Comparison of ENCODE assay signal across 22 cellular contexts in genomic region chr22:22042599-22043295, GRCh38.
"Had no signal": no experiment of that assay in that cellular context is flagged by ENCODE, and none has a peak within 500 bp of the region (broad histone marks: within the 10 kb centered on the region; RNA-seq: fewer than 3 reads in every experiment).

No MANE protein-coding gene starts in this region.

- ATAC-seq: body of pancreas, heart right ventricle, left cardiac atrium, pancreas, psoas muscle had no signal

- FAIRE-seq: pancreas had no signal

- H3K27ac ChIP-seq: body of pancreas, heart right ventricle, pancreas, psoas muscle, right atrium auricular region, upper lobe of left lung had no signal

- H3K27ac Mint-ChIP-seq: activated CD8-positive, alpha-beta T cell treated with anti-CD3 and anti-CD28 coated beads for 36 hours; activated naive CD4-positive, alpha-beta T cell treated with anti-CD3 and anti-CD28 coated beads, Interleukin-2, amount 50 U/mL, for 24 hours; dendritic cell treated with granulocyte-macrophage colony-stimulating factor and Interleukin-4, amounts not matched to agents 40 ng/mL and 50 ng/mL, for 4 days; nephron progenitor cell; WTC11 had no signal

- H3K4me1 ChIP-seq: body of pancreas, heart right ventricle, pancreas, psoas muscle, right atrium auricular region, upper lobe of left lung had no signal

- H3K9me3 Mint-ChIP-seq: activated CD8-positive, alpha-beta T cell treated with anti-CD3 and anti-CD28 coated beads for 36 hours; activated naive CD4-positive, alpha-beta T cell treated with anti-CD3 and anti-CD28 coated beads, Interleukin-2, amount 50 U/mL, for 24 hours; dendritic cell treated with granulocyte-macrophage colony-stimulating factor and Interleukin-4, amounts not matched to agents 40 ng/mL and 50 ng/mL, for 4 days; nephron progenitor cell; WTC11 had no signal

- H3K4me3 Mint-ChIP-seq: activated CD8-positive, alpha-beta T cell treated with anti-CD3 and anti-CD28 coated beads for 36 hours; activated naive CD4-positive, alpha-beta T cell treated with anti-CD3 and anti-CD28 coated beads, Interleukin-2, amount 50 U/mL, for 24 hours; dendritic cell treated with granulocyte-macrophage colony-stimulating factor and Interleukin-4, amounts not matched to agents 40 ng/mL and 50 ng/mL, for 4 days; nephron progenitor cell; WTC11 had no signal

- DNase-seq: activated CD4-positive, alpha-beta T cell treated with anti-CD3 and anti-CD28 coated beads for 4 hours; activated CD8-positive, alpha-beta T cell treated with anti-CD3 and anti-CD28 coated beads for 36 hours; activated gamma-delta T cell treated with Interleukin-2 at 50 U/mL for 16 hours; anterior cingulate cortex; body of pancreas; effector CD4-positive, alpha-beta T cell; foreskin fibroblast; heart right ventricle; islet precursor cell; left cardiac atrium; nephron progenitor cell; pancreas; psoas muscle; spleen; stimulated activated CD4-positive, alpha-beta T cell treated with anti-CD3 and anti-CD28 coated beads, Interleukin-4, amount 100 ng/mL, for 1 hour; stimulated activated naive CD8-positive, alpha-beta T cell treated with anti-CD3 and anti-CD28 coated beads, Interleukin-15, Interleukin-2, amounts not matched to agents 100 U/mL and 50 U/mL, for 24 hours; T1000 had no signal

- H3K4me1 Mint-ChIP-seq: activated naive CD4-positive, alpha-beta T cell treated with anti-CD3 and anti-CD28 coated beads, Interleukin-2, amount 50 U/mL, for 24 hours; nephron progenitor cell had no signal

- H3K36me3 Mint-ChIP-seq: activated naive CD4-positive, alpha-beta T cell treated with anti-CD3 and anti-CD28 coated beads, Interleukin-2, amount 50 U/mL, for 24 hours; WTC11 had no signal

- H3K36me3 ChIP-seq: heart right ventricle, pancreas, right atrium auricular region, spleen, upper lobe of left lung had no signal

- H3K9me3 ChIP-seq: body of pancreas, heart right ventricle, pancreas, psoas muscle, right atrium auricular region, spleen, upper lobe of left lung had no signal

- H3K27me3 ChIP-seq: body of pancreas, pancreas, right atrium auricular region, spleen, upper lobe of left lung had no signal

- H3K27me3 Mint-ChIP-seq: dendritic cell treated with granulocyte-macrophage colony-stimulating factor and Interleukin-4, amounts not matched to agents 40 ng/mL and 50 ng/mL, for 4 days had no signal

- H3K4me3 ChIP-seq: body of pancreas, heart right ventricle, pancreas, psoas muscle, right atrium auricular region, upper lobe of left lung had no signal
